8 cellular contexts compared by ENCODE assay signal in genomic region chr4:159016527-159017137, GRCh38.
DNase-seq lines count a peak whose midpoint lies in the region; ATAC-seq and TF ChIP-seq lines count a peak whose summit lies in the region.

No MANE protein-coding gene starts in this region.

- DNase-seq in AG04450 (ENCODE audit: low read depth, low spot score) (no peak), fibroblast of lung (ENCODE audit: low read depth in 2 of 2) (peak; percentile 34 to 39), tibial nerve (ENCODE audit: low spot score in 2 of 2) (no peak), islet precursor cell (no peak), occipital lobe (lab: John Stamatoyannopoulos, UW) (no peak)
- DNase-seq in naive thymus-derived CD8-positive, alpha-beta T cell, result no peak

- TF ChIP-seq POLR2A in tibial nerve (IDR thresholded peaks at IDR 0.05), result no peak

- TF ChIP-seq CTCF in AG04450 (IDR thresholded peaks at IDR 0.05; ENCODE audit: low read depth, low read length) (peak; percentile 41), fibroblast of lung (conservative IDR thresholded peaks at IDR 0.05 in 1 of 2, IDR thresholded peaks at IDR 0.05 in 1 of 2; ENCODE audit: low read depth in 1 of 2, low read length in 2 of 2) (peak in 1 of 2 donors; percentile 24), tibial nerve (IDR thresholded peaks at IDR 0.05) (peak in 3 of 5 experiments; percentile 13 to 39 (median 15))

- ATAC-seq in GM19438 (IDR thresholded peaks at IDR 0.05; ENCODE audit: low read depth, unreplicated experiment) (peak; percentile 56), HG03442 (IDR thresholded peaks at IDR 0.05; ENCODE audit: unreplicated experiment) (peak; percentile 49)
- no peak for ATAC-seq in naive thymus-derived CD8-positive, alpha-beta T cell

- no peak overlapping the region for H3K4me2 ChIP-seq in fibroblast of lung (ENCODE audit: extremely low read depth, insufficient read depth, low read length)

- H3K27ac ChIP-seq in AG04450 (ENCODE audit: low read depth, low read length) (no peak overlapping the region), fibroblast of lung (ENCODE audit: insufficient read depth, low read length) (no peak overlapping the region), tibial nerve (peak overlapping the region in 2 of 4 donors; percentile 48 to 59)

- no peaks in the 10 kb centered on the region for H3K36me3 Mint-ChIP-seq in naive thymus-derived CD8-positive, alpha-beta T cell

- TF ChIP-seq EP300 in tibial nerve (IDR thresholded peaks at IDR 0.05), result no peak

- H3K9ac ChIP-seq in fibroblast of lung (ENCODE audit: insufficient read depth, low read length), result no peak overlapping the region

- H3K27me3 ChIP-seq in AG04450 (ENCODE audit: control insufficient read depth, insufficient read depth, low read length), result no peaks in the 10 kb centered on the region
- no peaks in the 10 kb centered on the region for H3K27me3 ChIP-seq in fibroblast of lung (ENCODE audit: control insufficient read depth, insufficient read depth, low read length)
- no peaks in the 10 kb centered on the region for H3K27me3 ChIP-seq in tibial nerve

- no peaks in the 10 kb centered on the region for H3K36me3 ChIP-seq in fibroblast of lung (ENCODE audit: control insufficient read depth, insufficient read depth, low read length)
- no peaks in the 10 kb centered on the region for H3K36me3 ChIP-seq in tibial nerve

- no peaks in the 10 kb centered on the region for H4K20me1 ChIP-seq in fibroblast of lung (ENCODE audit: control insufficient read depth, extremely low read depth, insufficient read depth, low read length)

- no peaks in the 10 kb centered on the region for H3K9me3 Mint-ChIP-seq in naive thymus-derived CD8-positive, alpha-beta T cell

- peaks cover 0 to 7% (median 2%) of the 10 kb centered on the region in 4 donors for H3K4me1 Mint-ChIP-seq in naive thymus-derived CD8-positive, alpha-beta T cell

- peaks cover 0 to 7% (median 3%) of the 10 kb centered on the region in 5 donors for H3K27me3 Mint-ChIP-seq in naive thymus-derived CD8-positive, alpha-beta T cell

- CTCF ChIA-PET in AG04450 (lab: Charles Lee), result interaction anchor here (0.9 to 1.6 kb wide), 6 partner anchors 35 to 186 kb away, joined by 3 to 6 read pairs (median 4); no protein-coding TSS in a partner anchor

- H3K4me1 ChIP-seq in fibroblast of lung (ENCODE audit: control insufficient read depth, extremely low read depth, insufficient read depth, low read length) (peaks cover 4% of the 10 kb centered on the region), tibial nerve (peaks cover 0 to 12% (median 4%) of the 10 kb centered on the region in 4 donors)

- H3K27ac Mint-ChIP-seq in naive thymus-derived CD8-positive, alpha-beta T cell, result no peak overlapping the region

- H3K9me3 ChIP-seq in AG04450 (ENCODE audit: control insufficient read depth, insufficient read depth, low read length) (no peaks in the 10 kb centered on the region), fibroblast of lung (ENCODE audit: control insufficient read depth, insufficient read depth, low read depth, low read length) (no peaks in the 10 kb centered on the region), tibial nerve (no peaks in the 10 kb centered on the region)

- POLR2A ChIA-PET in AG04450 (lab: Yijun Ruan, JAX), result interaction anchor here (2.2 kb wide), 1 partner anchor 20 kb away, joined by 5 read pairs; no protein-coding TSS in a partner anchor
- POLR2A ChIA-PET in naive thymus-derived CD8-positive, alpha-beta T cell (lab: Charles Lee), result no interaction called here

- H3K79me2 ChIP-seq in fibroblast of lung (ENCODE audit: control insufficient read depth, insufficient read depth, low read length), result no peaks in the 10 kb centered on the region

- H3K4me3 ChIP-seq in AG04450 (ENCODE audit: low read depth, low read length) (no peak overlapping the region), fibroblast of lung (replicated peaks in 1 of 4; ENCODE audit: control extremely low read depth in 1 of 4, insufficient read depth in 1 of 4, low read depth in 3 of 4, low read length in 4 of 4) (no peak overlapping the region), tibial nerve (peak overlapping the region in 2 of 4 donors; percentile 19 to 23)

- 26 to 39% methylated on average over 8 of the region's 8 CpGs for WGBS in tibial nerve, 2 donors

- H2AFZ ChIP-seq in fibroblast of lung (ENCODE audit: low read length), result peak overlapping the region; percentile 13

- H3K4me3 Mint-ChIP-seq in naive thymus-derived CD8-positive, alpha-beta T cell, result no peak overlapping the region

Comparison
In these comparisons a context has a peak if more than half of its experiments do, and no peak if none do; other contexts are left out.
1. DNase-seq: peak in fibroblast of lung (2 of 2); none in AG04450 (single experiment), tibial nerve (0 of 2), naive thymus-derived CD8-positive, alpha-beta T cell (0 of 10), islet precursor cell (single experiment) and occipital lobe (single experiment).
2. ATAC-seq: peak in GM19438 (single experiment) and HG03442 (single experiment); none in naive thymus-derived CD8-positive, alpha-beta T cell (0 of 2).